In genomic region chr14:81453166-81453766, GRCh38 we compare ENCODE assay signal across 8 cellular contexts. TPM values are rescaled to one million over a fixed set of nuclear protein-coding genes. Genes with fewer than 3 reads are reported as not detected.
DNase-seq lines count a peak whose midpoint lies in the region; ATAC-seq and TF ChIP-seq lines count a peak whose summit lies in the region.

No MANE protein-coding gene starts in this region.

- TF ChIP-seq CTCF in OCI-LY1 (IDR thresholded peaks at IDR 0.05; ENCODE audit: low read length) (peak; percentile 82), prostate gland (IDR thresholded peaks at IDR 0.05) (peak; percentile 74 to 90 (median 84))

- H3K9me3 ChIP-seq in OCI-LY1 (ENCODE audit: low read length) (no peaks in the 10 kb centered on the region), prostate gland (no peaks in the 10 kb centered on the region)

- 20% methylated on average over 8 of the region's 8 CpGs for WGBS in prostate gland

- H3K9ac ChIP-seq in OCI-LY1 (ENCODE audit: low read length) = no peak overlapping the region

- peak; percentile 64 for ATAC-seq in GM19463 (IDR thresholded peaks at IDR 0.05; ENCODE audit: unreplicated experiment)
- ATAC-seq in HG03565 (IDR thresholded peaks at IDR 0.05; ENCODE audit: unreplicated experiment) = peak; percentile 67

- no peaks in the 10 kb centered on the region for H3K27me3 ChIP-seq in OCI-LY1 (ENCODE audit: insufficient read depth, low read length)
- no peaks in the 10 kb centered on the region for H3K27me3 ChIP-seq in prostate gland (replicated peaks; ENCODE audit: insufficient read depth)

- no peaks in the 10 kb centered on the region for H3F3A ChIP-seq in OCI-LY1 (ENCODE audit: insufficient read depth, low read length)

- no peaks in the 10 kb centered on the region for H4K20me1 ChIP-seq in OCI-LY1 (ENCODE audit: insufficient read depth, low read length)

- H3K4me2 ChIP-seq in OCI-LY1 (ENCODE audit: low read length) = no peak overlapping the region

- H3K27ac ChIP-seq in OCI-LY1 (ENCODE audit: low read depth, low read length, poor library complexity, severe bottlenecking) (no peak overlapping the region), prostate gland (no peak overlapping the region)

- no peaks in the 10 kb centered on the region for H3K79me2 ChIP-seq in OCI-LY1 (ENCODE audit: insufficient read depth, low read length)

- H3K4me1 ChIP-seq in OCI-LY1 (ENCODE audit: insufficient read depth, low read length, severe bottlenecking) (no peaks in the 10 kb centered on the region), prostate gland (replicated peaks) (no peaks in the 10 kb centered on the region)

- TF ChIP-seq POLR2A in prostate gland (IDR thresholded peaks at IDR 0.05) = no peak

- DNase-seq in DMS 273 (lab: John Stamatoyannopoulos, UW; ENCODE audit: unreplicated experiment) = peak; percentile 87
- peak; percentile 49 for DNase-seq in activated naive CD4-positive, alpha-beta T cell treated with Interleukin-2 at 50 U/mL for 16 hours
- peak; percentile 47 for DNase-seq in glomerular visceral epithelial cell (ENCODE audit: extremely low spot score)
- DNase-seq in prostate gland (ENCODE audit: low spot score) = peak; percentile 50
- no peak for DNase-seq in globus pallidus (ENCODE audit: low spot score)

- H3K36me3 ChIP-seq in OCI-LY1 (ENCODE audit: insufficient read depth, low read length) (no peaks in the 10 kb centered on the region), prostate gland (no peaks in the 10 kb centered on the region)

- intact Hi-C loops in prostate gland (cut with DNase I) = loop anchor here (2.0 kb wide), 1 partner anchor 184 kb away; no protein-coding TSS in a partner anchor

- no peaks in the 10 kb centered on the region for H3K9me2 ChIP-seq in OCI-LY1 (ENCODE audit: low read depth, low read length)

- no peak overlapping the region for H2AFZ ChIP-seq in OCI-LY1 (ENCODE audit: low read length)

- no peak overlapping the region for H3K4me3 ChIP-seq in OCI-LY1 (ENCODE audit: low read depth, low read length, poor library complexity, severe bottlenecking)
- H3K4me3 ChIP-seq in prostate gland = no peak overlapping the region

RNA-seq across cellular contexts. Expression of gene STON2, which starts 53.1 kb away (rescaled TPM):
- total RNA-seq in prostate gland = 10 to 100 TPM; 12.7 to 23.8 TPM
